In genomic region chr3:176872771-176873209, GRCh38 we compare ENCODE assay signal across 1 cellular context.
TF ChIP-seq lines count a peak whose summit lies in the region.

No MANE protein-coding gene starts in this region.

TF ChIP-seq in GM12878, 131 proteins besides CTCF, POLR2A, EP300 and RAD21 (continued from another document):
- no peak for TF ChIP-seq TAF1 (IDR thresholded peaks at IDR 0.05; ENCODE audit: borderline replicate concordance, low read depth, low read length)
- no peak for TF ChIP-seq IKZF2 (IDR thresholded peaks at IDR 0.05)
- TF ChIP-seq ZNF384 (IDR thresholded peaks at IDR 0.05; ENCODE audit: borderline replicate concordance, low read depth, low read length), result no peak
- no peak for TF ChIP-seq KLF5 (IDR thresholded peaks at IDR 0.05; ENCODE audit: partially characterized antibody)
- no peak for TF ChIP-seq EZH2 (IDR thresholded peaks at IDR 0.05; ENCODE audit: borderline replicate concordance, control insufficient read depth, low read depth, low read length)
- no peak for TF ChIP-seq PBX3 (IDR thresholded peaks at IDR 0.05; ENCODE audit: insufficient replicate concordance, low read depth, low read length)
